ENCODE assay signal across 12 cellular contexts in the genomic region with DNA sequence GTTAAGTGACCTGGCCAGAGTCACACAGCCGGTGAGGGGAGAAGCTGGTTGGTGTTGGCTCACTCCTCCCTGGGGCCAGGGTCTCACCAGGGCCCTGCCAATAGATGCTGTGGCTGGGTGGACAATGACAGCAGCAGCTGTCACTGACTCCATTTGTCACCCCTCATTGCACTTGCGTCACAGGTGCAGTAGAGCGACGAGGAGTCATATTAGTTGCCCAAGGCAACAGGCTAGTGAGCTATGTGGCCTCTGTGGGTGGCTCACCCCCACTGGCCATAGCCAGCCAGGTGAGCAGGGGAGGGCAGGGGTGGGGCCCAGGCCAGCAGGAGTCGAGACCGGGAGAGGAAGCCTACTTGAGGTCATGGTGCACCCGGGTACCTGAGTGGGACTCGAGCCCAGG. TPM values are rescaled to one million over a fixed set of nuclear protein-coding genes. Genes with fewer than 3 reads are reported as not detected.
DNase-seq lines count a peak whose midpoint lies in the region; ATAC-seq, FAIRE-seq and TF ChIP-seq lines count a peak whose summit lies in the region.
"Had no signal": no experiment of that assay in that cellular context is flagged by ENCODE, and none has a peak within 500 bp of the region (broad histone marks: within the 10 kb centered on the region; RNA-seq: fewer than 3 reads in every experiment).

No MANE protein-coding gene starts in this region.

- BruUV-seq in GM12878 (replicated peaks; lab: Mats Ljungman, UMichigan), result no TSS peak

- TF ChIP-seq RAD21 in GM12878 (IDR thresholded peaks at IDR 0.05; ENCODE audit: insufficient read depth, low read depth, low read length), result no peak

- WGBS in GM12878 (ENCODE audit: insufficient coverage, insufficient replicate concordance, low lambda C conversion rate, missing lambda C conversion rate), result 9% methylated on average over 8 of the region's 8 CpGs

- H2AFZ ChIP-seq in GM12878 (ENCODE audit: control insufficient read depth, low read depth, low read length), result no peak overlapping the region

- H3K4me2 ChIP-seq in GM12878 (ENCODE audit: control insufficient read depth, insufficient read depth), result no peak overlapping the region

- no peak overlapping the region for H3K4me3 ChIP-seq in GM12878
- H3K4me3 ChIP-seq: MG63 had no signal

- DNase-seq in DMS53 treated with DMSO at 0.1 percent for 48 hours (lab: John Stamatoyannopoulos, UW; ENCODE audit: unreplicated experiment) (peak; percentile 51), GM12878 (ENCODE audit: low read depth, low spot score) (no peak), GF-D8 (lab: John Stamatoyannopoulos, UW) (no peak), foreskin keratinocyte (no peak)
- no peak for DNase-seq in central memory CD4-positive, alpha-beta T cell
- DNase-seq: activated naive CD8-positive, alpha-beta T cell treated with anti-CD3 and anti-CD28 coated beads for 36 hours; hippocampal formation; MG63 had no signal

- POLR2A ChIA-PET in GM12878 (lab: Charles Lee), result interaction anchor here (1.0 kb wide), 1 partner anchor 10 kb away, joined by 3 read pairs; no protein-coding TSS in a partner anchor

- TF ChIP-seq POLR2A in GM12878 (IDR thresholded peaks at IDR 0.05; ENCODE audit: low read depth, low read length), result no peak; the same call in 1 of the 2 replicates

- H3K27ac ChIP-seq in GM12878 (ENCODE audit: control insufficient read depth, insufficient read depth), result no peak overlapping the region
- no peak overlapping the region for H3K27ac ChIP-seq in foreskin keratinocyte

- H3K9me3 ChIP-seq in GM12878 (replicated peaks; ENCODE audit: control insufficient read depth, insufficient read depth, low read length), result no peaks in the 10 kb centered on the region
- H3K9me3 ChIP-seq: MG63 had no signal

- intact Hi-C loops in GM12878 (cut with micrococcal nuclease; ENCODE audit: unreplicated experiment), result no loop called here

- no peak for TF ChIP-seq EP300 in GM12878 (IDR thresholded peaks at IDR 0.05; ENCODE audit: borderline replicate concordance in 1 of 2, control insufficient read depth in 1 of 2, low read depth in 2 of 2, low read length in 2 of 2)

- no peak overlapping the region for H3K9ac ChIP-seq in GM12878 (ENCODE audit: control insufficient read depth, insufficient read depth, low read length)

- TF ChIP-seq CTCF in GM12878 (IDR thresholded peaks at IDR 0.05 in 2 of 3, conservative IDR thresholded peaks at IDR 0.05 in 1 of 3; ENCODE audit: control insufficient read depth in 2 of 3, extremely low read depth in 1 of 3, insufficient read depth in 1 of 3, low read depth in 3 of 3, low read length in 3 of 3) (no peak), foreskin keratinocyte (conservative IDR thresholded peaks at IDR 0.05) (no peak)

- H3K4me1 ChIP-seq in GM12878 (ENCODE audit: control insufficient read depth, insufficient read depth, low read length) (peaks cover 9% of the 10 kb centered on the region), foreskin keratinocyte (no peaks in the 10 kb centered on the region)

- in situ Hi-C loops in GM12878 (cut with MboI), result no loop called here

- CTCF ChIA-PET in GM12878 (lab: Yijun Ruan, JAX), result interaction anchor here (0.7 kb wide), 1 partner anchor 13 kb away, joined by 3 read pairs; no protein-coding TSS in a partner anchor

- H4K20me1 ChIP-seq in GM12878 (ENCODE audit: control insufficient read depth, insufficient read depth), result no peaks in the 10 kb centered on the region

- ATAC-seq in GM19372 (IDR thresholded peaks at IDR 0.05; ENCODE audit: low read depth, unreplicated experiment) (peak; percentile 74), HG03196 (IDR thresholded peaks at IDR 0.05; ENCODE audit: unreplicated experiment) (peak; percentile 35), GM12878 (peak; percentile 44), foreskin keratinocyte (no peak), GM18870 (IDR thresholded peaks at IDR 0.05; ENCODE audit: unreplicated experiment) (no peak)
- ATAC-seq: activated CD4-positive, CD25-positive, alpha-beta regulatory T cell treated with anti-CD3 and anti-CD28 coated beads, Interleukin-2, amount 50 U/mL, for 24 hours had no signal

- peaks cover 7 to 16% of the 10 kb centered on the region in 2 experiments; a peak in 3 of 4 replicates for H3K36me3 ChIP-seq in GM12878 (ENCODE audit: control insufficient read depth in 2 of 2, insufficient read depth in 2 of 2, low read length in 1 of 2)

- SMC1A ChIA-PET in GM12878 (lab: Charles Lee; ENCODE audit: uncharacterized antibody, unreplicated experiment), result no interaction called here

- no peak for FAIRE-seq in GM12878 (lab: Jason Lieb, UNC)

- no peaks in the 10 kb centered on the region for H3K79me2 ChIP-seq in GM12878 (ENCODE audit: control insufficient read depth, insufficient read depth, low read length)

- H3K27me3 ChIP-seq in GM12878 (replicated peaks in 1 of 2; ENCODE audit: control insufficient read depth in 2 of 2, insufficient read depth in 2 of 2, low read length in 1 of 2), result no peaks in the 10 kb centered on the region
- no peaks in the 10 kb centered on the region for H3K27me3 ChIP-seq in foreskin keratinocyte
- H3K27me3 ChIP-seq: MG63 had no signal

- RAD21 ChIA-PET in GM12878 (lab: Charles Lee; ENCODE audit: unreplicated experiment), result interaction anchor here (0.6 kb wide), 1 partner anchor 298 kb away, joined by 3 read pairs; no protein-coding TSS in a partner anchor

TF ChIP-seq in GM12878, 131 proteins besides CTCF, POLR2A, EP300 and RAD21 (continues in another document):
- no peak for TF ChIP-seq MTA3 (IDR thresholded peaks at IDR 0.05; ENCODE audit: borderline replicate concordance, low read length)
- no peak for TF ChIP-seq WRNIP1 (IDR thresholded peaks at IDR 0.05; ENCODE audit: borderline replicate concordance, low read depth, low read length)
- TF ChIP-seq MYC (IDR thresholded peaks at IDR 0.05; ENCODE audit: insufficient read depth, insufficient read length, insufficient replicate concordance, low read length, severe bottlenecking), result no peak
- TF ChIP-seq ZSCAN29 (IDR thresholded peaks at IDR 0.05), result no peak

RNA-seq across cellular contexts. Expression of a gene that starts 9.7 kb away (rescaled TPM):
- not detected in 2 replicates for total RNA-seq in GM12878 (2013; cell fraction: nucleolus; rRNA removed)
- not detected in 2 replicates for total RNA-seq in GM12878 (2014; rRNA removed)
- not detected in 2 replicates for total RNA-seq in GM12878 (2014; rRNA removed; fragmentation: Illumina TruSeq; extraction: Trizol)
- not detected in 2 replicates for total RNA-seq in GM12878 (2021)
- not detected for polyA plus RNA-seq in GM12878 (2011; ENCODE audit: low read depth)
- not detected in 2 replicates for polyA plus RNA-seq in GM12878 (2011; rRNA removed)
- 0.03 TPM in 1 of 2 replicates, not detected in the other for polyA plus RNA-seq in GM12878 (2011; cell fraction: cytosol; rRNA removed)
- 0.09 TPM in 1 of 2 replicates, not detected in the other for polyA plus RNA-seq in GM12878 (2011; cell fraction: nucleus; rRNA removed)
- not detected in 2 replicates for polyA plus RNA-seq in GM12878 (2012)
- polyA plus RNA-seq in GM12878 (2014; fragmentation: Illumina TruSeq; extraction: Trizol), result not detected in 2 replicates
- polyA plus RNA-seq in GM12878 (2014; fragmentation: Nextera tagmentation; extraction: Ambion mirVana), result not detected
- polyA plus RNA-seq in GM12878 (2014; rRNA removed), result 0.14 TPM in 1 of 2 replicates, not detected in the other
- not detected for polyA plus RNA-seq in GM12878 (2016; fragmentation: Nextera tagmentation; extraction: Ambion mirVana)
- not detected in 2 replicates for polyA minus RNA-seq in GM12878 (2011; rRNA and poly(A)+ RNA removed)
- polyA minus RNA-seq in GM12878 (2011; cell fraction: cytosol; rRNA and poly(A)+ RNA removed), result not detected in 2 replicates
- polyA minus RNA-seq in GM12878 (2011; cell fraction: nucleus; rRNA and poly(A)+ RNA removed), result not detected in 2 replicates
- not detected in 2 replicates for total RNA-seq in foreskin keratinocyte
- polyA plus RNA-seq in foreskin keratinocyte, result not detected in 2 replicates
- total RNA-seq: activated naive CD8-positive, alpha-beta T cell treated with anti-CD3 and anti-CD28 coated beads for 36 hours had no signal

RNA-seq across cellular contexts. Expression of a gene that starts 26.6 kb away (rescaled TPM):
- total RNA-seq in GM12878 (2013; cell fraction: nucleolus; rRNA removed), result 131 and 162 TPM in 2 replicates
- total RNA-seq in GM12878 (2014; rRNA removed), result 10.3 and 12.1 TPM in 2 replicates
- total RNA-seq in GM12878 (2014; rRNA removed; fragmentation: Illumina TruSeq; extraction: Trizol), result 3.3 and 3.6 TPM in 2 replicates
- total RNA-seq in GM12878 (2021), result 11.6 and 12.3 TPM in 2 replicates
- 2.8 TPM for polyA plus RNA-seq in GM12878 (2011; ENCODE audit: low read depth)
- 6.2 and 11.5 TPM in 2 replicates for polyA plus RNA-seq in GM12878 (2011; rRNA removed)
- 12.2 and 21.9 TPM in 2 replicates for polyA plus RNA-seq in GM12878 (2011; cell fraction: cytosol; rRNA removed)
- polyA plus RNA-seq in GM12878 (2011; cell fraction: nucleus; rRNA removed), result 94.5 and 119 TPM in 2 replicates
- 8.5 and 9.8 TPM in 2 replicates for polyA plus RNA-seq in GM12878 (2012)
- 2.0 and 3.4 TPM in 2 replicates for polyA plus RNA-seq in GM12878 (2014; fragmentation: Illumina TruSeq; extraction: Trizol)
- polyA plus RNA-seq in GM12878 (2014; fragmentation: Nextera tagmentation; extraction: Ambion mirVana), result under 1 TPM in 1 of 2 experiments, not detected in 1; 0.42 TPM
- 13.3 and 15.9 TPM in 2 replicates for polyA plus RNA-seq in GM12878 (2014; rRNA removed)
- 1 to 10 TPM; 4.0 TPM for polyA plus RNA-seq in GM12878 (2016; fragmentation: Nextera tagmentation; extraction: Ambion mirVana)
- polyA minus RNA-seq in GM12878 (2011; rRNA and poly(A)+ RNA removed), result 1.6 and 5.5 TPM in 2 replicates
- polyA minus RNA-seq in GM12878 (2011; cell fraction: cytosol; rRNA and poly(A)+ RNA removed), result 1.8 and 4.8 TPM in 2 replicates
- polyA minus RNA-seq in GM12878 (2011; cell fraction: nucleus; rRNA and poly(A)+ RNA removed), result 10.3 and 12.6 TPM in 2 replicates
- total RNA-seq in foreskin keratinocyte, result 10.5 and 12.0 TPM in 2 replicates
- 12.8 and 13.2 TPM in 2 replicates for polyA plus RNA-seq in foreskin keratinocyte

RNA-seq across cellular contexts. Expression of a gene that starts 43.5 kb away (rescaled TPM):
- 8.4 and 10.7 TPM in 2 replicates for total RNA-seq in GM12878 (2013; cell fraction: nucleolus; rRNA removed)
- total RNA-seq in GM12878 (2014; rRNA removed), result 7.6 and 8.2 TPM in 2 replicates
- total RNA-seq in GM12878 (2014; rRNA removed; fragmentation: Illumina TruSeq; extraction: Trizol), result 3.2 and 4.1 TPM in 2 replicates
- 5.0 and 5.7 TPM in 2 replicates for total RNA-seq in GM12878 (2021)
- 1.2 TPM for polyA plus RNA-seq in GM12878 (2011; ENCODE audit: low read depth)
- polyA plus RNA-seq in GM12878 (2011; rRNA removed), result 2.6 and 5.0 TPM in 2 replicates
- 5.5 and 7.9 TPM in 2 replicates for polyA plus RNA-seq in GM12878 (2011; cell fraction: cytosol; rRNA removed)
- polyA plus RNA-seq in GM12878 (2011; cell fraction: nucleus; rRNA removed), result 5.1 and 6.7 TPM in 2 replicates
- 3.3 TPM in 2 replicates for polyA plus RNA-seq in GM12878 (2012)
- 3.6 and 6.4 TPM in 2 replicates for polyA plus RNA-seq in GM12878 (2014; fragmentation: Illumina TruSeq; extraction: Trizol)
- polyA plus RNA-seq in GM12878 (2014; fragmentation: Nextera tagmentation; extraction: Ambion mirVana), result under 1 TPM; 0.16 to 0.86 TPM
- 4.9 and 6.1 TPM in 2 replicates for polyA plus RNA-seq in GM12878 (2014; rRNA removed)
- polyA plus RNA-seq in GM12878 (2016; fragmentation: Nextera tagmentation; extraction: Ambion mirVana), result 1 to 10 TPM; 8.6 to 9.0 TPM
- 4.0 and 8.5 TPM in 2 replicates for polyA minus RNA-seq in GM12878 (2011; rRNA and poly(A)+ RNA removed)
- 2.5 and 3.1 TPM in 2 replicates for polyA minus RNA-seq in GM12878 (2011; cell fraction: cytosol; rRNA and poly(A)+ RNA removed)
- 4.8 and 5.2 TPM in 2 replicates for polyA minus RNA-seq in GM12878 (2011; cell fraction: nucleus; rRNA and poly(A)+ RNA removed)
- total RNA-seq in foreskin keratinocyte, result 7.0 and 7.6 TPM in 2 replicates
- polyA plus RNA-seq in foreskin keratinocyte, result 6.2 and 6.4 TPM in 2 replicates

Comparison
In these comparisons a context has a peak if more than half of its experiments do, and no peak if none do; other contexts are left out.
1. ATAC-seq: peak in GM19372 (single experiment), HG03196 (single experiment) and GM12878 (single experiment); none in foreskin keratinocyte (single experiment) and GM18870 (single experiment).